15 cellular contexts compared by ENCODE assay signal in genomic region chrX:3244955-3245354, GRCh38.
DNase-seq lines count a peak whose midpoint lies in the region; ATAC-seq and TF ChIP-seq lines count a peak whose summit lies in the region.
"Had no signal": no experiment of that assay in that cellular context is flagged by ENCODE, and none has a peak within 500 bp of the region (broad histone marks: within the 10 kb centered on the region; RNA-seq: fewer than 3 reads in every experiment).

No MANE protein-coding gene starts in this region.

- peaks cover 7% of the 10 kb centered on the region for H3K9me3 ChIP-seq in mammary epithelial cell (replicated peaks; ENCODE audit: insufficient read depth, low read length)
- peaks cover 2% of the 10 kb centered on the region for H3K9me3 ChIP-seq in mesenchymal stem cell (ENCODE audit: control insufficient read depth, low read length)

- H4K8ac ChIP-seq in mesenchymal stem cell (ENCODE audit: low read length) = no peak overlapping the region

- H3K23ac ChIP-seq in mesenchymal stem cell (ENCODE audit: low read length in 2 of 2) = no peak overlapping the region

- TF ChIP-seq RAD21 in Ishikawa (IDR thresholded peaks at IDR 0.05; ENCODE audit: low read depth) = peak; percentile 56

- H3K79me1 ChIP-seq in mesenchymal stem cell (replicated peaks; ENCODE audit: low read length, poor library complexity, severe bottlenecking) = no peaks in the 10 kb centered on the region

- H2AK5ac ChIP-seq in mesenchymal stem cell (ENCODE audit: low read length, severe bottlenecking) = no peak overlapping the region

- peak overlapping the region in 1 of 2 experiments; percentile 41 for H2BK12ac ChIP-seq in mesenchymal stem cell (ENCODE audit: low read length in 2 of 2)

- H4K20me1 ChIP-seq in mammary epithelial cell (ENCODE audit: insufficient read depth, low read length) = no peaks in the 10 kb centered on the region

- H3K14ac ChIP-seq in mesenchymal stem cell (ENCODE audit: low read length in 2 of 2) = no peak overlapping the region

- in situ Hi-C loops in Caki2 (cut with HindIII; ENCODE audit: low pct_unique_long_range_greater_than_20kb, low sequenced_read_pairs) = no loop called here
- in situ Hi-C loops in mammary epithelial cell (cut with MboI; ENCODE audit: low sequenced_read_pairs in 2 of 2) = loop anchor here in 1 of 2 donors (10.0 kb wide), 1 partner anchor 300 kb away; no protein-coding TSS in a partner anchor

- no peak overlapping the region for H3K27ac ChIP-seq in mammary epithelial cell (ENCODE audit: insufficient read depth, low read depth, low read length)
- H3K27ac ChIP-seq in mesenchymal stem cell (ENCODE audit: low read length, poor library complexity, severe bottlenecking) = no peak overlapping the region
- H3K27ac ChIP-seq: dorsolateral prefrontal cortex had no signal

- peak overlapping the region in 1 of 2 experiments; percentile 56 for H3K18ac ChIP-seq in mesenchymal stem cell (ENCODE audit: low read depth in 1 of 2, low read length in 2 of 2)

- no peaks in the 10 kb centered on the region for H3K27me3 ChIP-seq in mammary epithelial cell (ENCODE audit: insufficient read depth, low read length)
- H3K27me3 ChIP-seq in mesenchymal stem cell (ENCODE audit: control insufficient read depth in 1 of 2, insufficient read depth in 1 of 2, low read length in 2 of 2) = no peaks in the 10 kb centered on the region

- H3K4me2 ChIP-seq in mammary epithelial cell (ENCODE audit: insufficient read depth, low read depth, low read length) (no peak overlapping the region), mesenchymal stem cell (ENCODE audit: low read length, poor library complexity, severe bottlenecking) (no peak overlapping the region)

- H3K9ac ChIP-seq in mammary epithelial cell (ENCODE audit: insufficient read depth, low read length) (no peak overlapping the region), mesenchymal stem cell (ENCODE audit: low read length) (peak overlapping the region; percentile 85)

- peak; percentile 34 to 53 for TF ChIP-seq CTCF in mammary epithelial cell (conservative IDR thresholded peaks at IDR 0.05 in 1 of 2, IDR thresholded peaks at IDR 0.05 in 1 of 2; ENCODE audit: extremely low read depth in 1 of 2, insufficient read depth in 1 of 2, low read depth in 1 of 2, low read length in 2 of 2)

- no peak for ATAC-seq in GM21528 (IDR thresholded peaks at IDR 0.05; ENCODE audit: low FRiP score, unreplicated experiment)

- H3K4me1 ChIP-seq in mammary epithelial cell (ENCODE audit: insufficient read depth, low read length) (no peaks in the 10 kb centered on the region), mesenchymal stem cell (ENCODE audit: control insufficient read depth, insufficient read depth, low read depth, low read length) (no peaks in the 10 kb centered on the region)

- no peak overlapping the region for H3K4ac ChIP-seq in mesenchymal stem cell (ENCODE audit: low read depth in 1 of 2, low read length in 2 of 2)

- H3K36me3 ChIP-seq in mammary epithelial cell (ENCODE audit: insufficient read depth, low read length) (no peaks in the 10 kb centered on the region), mesenchymal stem cell (ENCODE audit: control insufficient read depth in 1 of 2, insufficient read depth in 2 of 2, low read depth in 1 of 2, low read length in 2 of 2) (no peaks in the 10 kb centered on the region)

- H2BK5ac ChIP-seq in mesenchymal stem cell (ENCODE audit: low read depth, low read length, poor library complexity, severe bottlenecking) = no peak overlapping the region

- H2AFZ ChIP-seq in mammary epithelial cell (ENCODE audit: low read depth, low read length) (no peak overlapping the region), mesenchymal stem cell (ENCODE audit: low read depth, low read length) (no peak overlapping the region)

- H3K36me3 Mint-ChIP-seq in activated naive CD4-positive, alpha-beta T cell treated with anti-CD3 and anti-CD28 coated beads, Interleukin-2, amount 10 ng/mL, durations not matched to agents 7 days and 5 days = no peaks in the 10 kb centered on the region
- H3K36me3 Mint-ChIP-seq: IgD-negative memory B cell had no signal

- H3K4me1 Mint-ChIP-seq in activated naive CD4-positive, alpha-beta T cell treated with anti-CD3 and anti-CD28 coated beads, Interleukin-2, amount 10 ng/mL, durations not matched to agents 7 days and 5 days = no peaks in the 10 kb centered on the region
- H3K4me1 Mint-ChIP-seq: activated CD4-positive, alpha-beta memory T cell treated with anti-CD3 and anti-CD28 coated beads, Interleukin-2, amount 10 ng/mL, durations not matched to agents 7 days and 5 days; IgD-negative memory B cell had no signal

- H3K27ac Mint-ChIP-seq in activated naive CD4-positive, alpha-beta T cell treated with anti-CD3 and anti-CD28 coated beads, Interleukin-2, amount 10 ng/mL, durations not matched to agents 7 days and 5 days = no peak overlapping the region
- H3K27ac Mint-ChIP-seq: activated CD4-positive, alpha-beta memory T cell treated with anti-CD3 and anti-CD28 coated beads, Interleukin-2, amount 10 ng/mL, durations not matched to agents 7 days and 5 days; IgD-negative memory B cell; progenitor cell of endocrine pancreas; T-helper 2 cell treated with Interferon-gamma antibody and Interleukin-4, amounts not matched to agents 5 μg/mL and 100 μg/mL, for 36 hours had no signal

- no peaks in the 10 kb centered on the region for H3K79me2 ChIP-seq in mammary epithelial cell (ENCODE audit: insufficient read depth, low read length)

- CTCF ChIA-PET in mammary epithelial cell (lab: Charles Lee; ENCODE audit: low non-redundant PET) = no interaction called here
- CTCF ChIA-PET in activated naive CD4-positive, alpha-beta T cell treated with anti-CD3 and anti-CD28 coated beads, Interleukin-2, amount 10 ng/mL, durations not matched to agents 7 days and 5 days (lab: Charles Lee) = no interaction called here

- H3K4me3 ChIP-seq in mammary epithelial cell (replicated peaks in 1 of 3; ENCODE audit: insufficient read depth in 1 of 3, low read depth in 2 of 3, low read length in 3 of 3) (no peak overlapping the region), mesenchymal stem cell (ENCODE audit: insufficient read depth in 1 of 2, low read depth in 1 of 2, low read length in 2 of 2) (no peak overlapping the region)
- H3K4me3 ChIP-seq: dorsolateral prefrontal cortex had no signal

- H2BK120ac ChIP-seq in mesenchymal stem cell (ENCODE audit: low read depth, low read length) = no peak overlapping the region

- intact Hi-C loops in mammary epithelial cell (cut with micrococcal nuclease) = loop anchor here (1.0 to 5.0 kb wide), 2 partner anchors 102 to 303 kb away; partner anchors contain the start of gene MXRA5

- no peak overlapping the region for H3K4me3 Mint-ChIP-seq in activated naive CD4-positive, alpha-beta T cell treated with anti-CD3 and anti-CD28 coated beads, Interleukin-2, amount 10 ng/mL, durations not matched to agents 7 days and 5 days
- H3K4me3 Mint-ChIP-seq: activated CD4-positive, alpha-beta memory T cell treated with anti-CD3 and anti-CD28 coated beads, Interleukin-2, amount 10 ng/mL, durations not matched to agents 7 days and 5 days; T-helper 2 cell treated with Interferon-gamma antibody and Interleukin-4, amounts not matched to agents 5 μg/mL and 100 μg/mL, for 36 hours had no signal

- BruUV-seq in mammary epithelial cell (replicated peaks; lab: Mats Ljungman, UMichigan) = no TSS peak

- dilution Hi-C loops in mammary epithelial cell (cut with HindIII; ENCODE audit: low sequenced_read_pairs) = loop anchor here (5.0 kb wide), 2 partner anchors 73 to 87 kb away; no protein-coding TSS in a partner anchor

- no peak for TF ChIP-seq EP300 in Ishikawa (IDR thresholded peaks at IDR 0.05; ENCODE audit: borderline replicate concordance)

- no peak overlapping the region for H4K91ac ChIP-seq in mesenchymal stem cell (ENCODE audit: low read length)

- peak; percentile 4 for DNase-seq in Caki2 (ENCODE audit: low read depth)
- peak; percentile 9 for DNase-seq in mammary epithelial cell
- no peak for DNase-seq in mesenchymal stem cell
- no peak for DNase-seq in NCI-H345 treated with DMSO at 0.1 percent for 48 hours (lab: John Stamatoyannopoulos, UW; ENCODE audit: unreplicated experiment)
- DNase-seq in MV-4-11 (lab: John Stamatoyannopoulos, UW) = no peak
- no peak for DNase-seq in activated naive CD4-positive, alpha-beta T cell treated with anti-CD3 and anti-CD28 coated beads, Interleukin-2, amount 10 ng/mL, durations not matched to agents 7 days and 5 days
- DNase-seq: activated CD4-positive, alpha-beta memory T cell treated with anti-CD3 and anti-CD28 coated beads, Interleukin-2, amount 10 ng/mL, durations not matched to agents 7 days and 5 days; activated naive CD4-positive, alpha-beta T cell treated with Interleukin-2 at 50 U/mL for 16 hours; dorsolateral prefrontal cortex; NCI-H2081 had no signal

- H2BK15ac ChIP-seq in mesenchymal stem cell (ENCODE audit: low read depth, poor library complexity, severe bottlenecking) = peak overlapping the region; percentile 36

- H3K27me3 Mint-ChIP-seq in activated naive CD4-positive, alpha-beta T cell treated with anti-CD3 and anti-CD28 coated beads, Interleukin-2, amount 10 ng/mL, durations not matched to agents 7 days and 5 days = no peaks in the 10 kb centered on the region
- H3K27me3 Mint-ChIP-seq: activated CD4-positive, alpha-beta memory T cell treated with anti-CD3 and anti-CD28 coated beads, Interleukin-2, amount 10 ng/mL, durations not matched to agents 7 days and 5 days; IgD-negative memory B cell had no signal

- H3K9me3 Mint-ChIP-seq in activated naive CD4-positive, alpha-beta T cell treated with anti-CD3 and anti-CD28 coated beads, Interleukin-2, amount 10 ng/mL, durations not matched to agents 7 days and 5 days = no peaks in the 10 kb centered on the region
- H3K9me3 Mint-ChIP-seq: activated CD4-positive, alpha-beta memory T cell treated with anti-CD3 and anti-CD28 coated beads, Interleukin-2, amount 10 ng/mL, durations not matched to agents 7 days and 5 days; T-helper 2 cell treated with Interferon-gamma antibody and Interleukin-4, amounts not matched to agents 5 μg/mL and 100 μg/mL, for 36 hours had no signal

TF ChIP-seq in Ishikawa, 13 proteins besides CTCF, POLR2A, EP300 and RAD21 (continues in another document):
- TF ChIP-seq YY1 (IDR thresholded peaks at IDR 0.05; ENCODE audit: low read depth) = no peak
- no peak for TF ChIP-seq MAX (IDR thresholded peaks at IDR 0.05)
- TF ChIP-seq TEAD4 (IDR thresholded peaks at IDR 0.05) = no peak
- no peak for TF ChIP-seq EGR1 (IDR thresholded peaks at IDR 0.05)
- TF ChIP-seq CEBPB (IDR thresholded peaks at IDR 0.05) = no peak
- TF ChIP-seq NFIC (IDR thresholded peaks at IDR 0.05) = no peak
- no peak for TF ChIP-seq TAF1 (IDR thresholded peaks at IDR 0.05; ENCODE audit: low read depth)

Comparison
In these comparisons a context has a peak if more than half of its experiments do, and no peak if none do; other contexts are left out.
1. DNase-seq: peak in Caki2 (single experiment) and mammary epithelial cell (single experiment); none in mesenchymal stem cell (single experiment), NCI-H345 treated with DMSO at 0.1 percent for 48 hours (single experiment), MV-4-11 (single experiment) and activated naive CD4-positive, alpha-beta T cell treated with anti-CD3 and anti-CD28 coated beads, Interleukin-2, amount 10 ng/mL, durations not matched to agents 7 days and 5 days (single experiment).